Comparison of ENCODE assay signal across 8 cellular contexts in the genomic region with DNA sequence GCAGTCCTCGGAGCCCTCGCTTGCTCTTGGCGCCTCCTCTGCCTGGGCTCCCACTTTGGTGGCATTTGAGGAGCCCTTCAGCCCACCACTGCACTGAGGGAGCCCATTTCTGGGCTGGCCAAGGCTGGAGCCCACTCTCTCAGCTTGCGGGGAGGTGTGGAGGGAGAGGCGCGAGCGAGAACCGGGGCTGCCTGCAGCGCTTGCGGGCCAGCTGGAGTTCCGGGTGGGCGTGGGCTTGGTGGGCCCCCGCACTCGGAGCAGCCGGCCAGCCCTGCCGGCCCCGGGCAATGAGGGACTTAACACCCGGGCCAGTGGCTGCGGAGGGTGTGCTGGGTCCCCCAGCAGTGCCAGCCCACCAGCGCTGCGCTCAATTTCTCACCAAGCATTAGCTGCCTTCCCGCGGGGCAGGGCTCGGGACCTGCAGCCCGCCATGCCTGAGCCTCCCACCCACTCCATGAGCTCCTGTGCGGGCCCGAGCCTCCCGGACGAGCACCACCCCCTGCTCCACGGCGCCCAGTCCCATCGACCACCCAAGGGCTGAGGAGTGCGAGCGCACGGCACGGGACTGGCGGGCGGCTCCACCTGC.
DNase-seq lines count a peak whose midpoint lies in the region; ATAC-seq, FAIRE-seq and TF ChIP-seq lines count a peak whose summit lies in the region.
"Not testable (repeated sequence)": the region's sequence is repeated elsewhere in the genome, so short reads cannot be mapped to it uniquely, and the experiment has no call there.

No MANE protein-coding gene starts in this region.

- H3K56ac ChIP-seq in H1 (replicated peaks; ENCODE audit: insufficient read length, low read depth, low read length), result not testable (repeated sequence)

- H3K27ac Mint-ChIP-seq in CD14-positive monocyte; GM23338; chondrocyte (ENCODE audit: unreplicated experiment): not testable (repeated sequence)

- H3K4me1 Mint-ChIP-seq in CD14-positive monocyte; GM23338; chondrocyte (ENCODE audit: low read depth): not testable (repeated sequence)

- 84% methylated on average over 7 of the region's 38 CpGs; no CpG with 5 or more reads in 1 of the 2 experiments for WGBS in H1 (ENCODE audit: extremely low coverage in 1 of 2, insufficient coverage in 1 of 2, insufficient read length in 1 of 2, insufficient replicate concordance in 2 of 2, low coverage in 1 of 2, low lambda C conversion rate in 2 of 2, missing lambda C conversion rate in 1 of 2), 2 experiments
- WGBS in testis, 2 donors, result 73 to 84% methylated on average over 3 to 37 of the region's 38 CpGs

- not testable (repeated sequence) for H3K4me1 ChIP-seq in GM23338 (ENCODE audit: insufficient read depth); H1 (replicated peaks in 1 of 4; ENCODE audit: control insufficient read depth in 3 of 4, insufficient read depth in 4 of 4, low read length in 3 of 4); kidney (ENCODE audit: control insufficient read depth in 1 of 2, insufficient read depth in 1 of 2, low read depth in 1 of 2, low read length in 2 of 2); testis; upper lobe of right lung

- intact Hi-C loops in CD14-positive monocyte (cut with micrococcal nuclease); kidney (cut with DNase I); testis (cut with DNase I; ENCODE audit: low total_unique reads); upper lobe of right lung (cut with DNase I): not testable (repeated sequence)

- TF ChIP-seq EP300 in H1 (IDR thresholded peaks at IDR 0.05; ENCODE audit: borderline replicate concordance in 1 of 2, low read depth in 2 of 2, low read length in 2 of 2), result not testable (repeated sequence)

- H3K79me2 ChIP-seq in GM23338 (replicated peaks; ENCODE audit: insufficient read depth); H1 (ENCODE audit: control insufficient read depth in 1 of 2, insufficient read depth in 2 of 2, low read length in 2 of 2): not testable (repeated sequence)

- not testable (repeated sequence) for H3K23me2 ChIP-seq in H1 (ENCODE audit: low read depth, low read length)

- peak overlapping the region; percentile 51; the same call in 1 of the 2 replicates for H4K8ac ChIP-seq in H1 (ENCODE audit: extremely low read depth, insufficient read depth, low read length)

- H2BK15ac ChIP-seq in H1 (ENCODE audit: low read length), result not testable (repeated sequence)

- H2AFZ ChIP-seq in GM23338, result peak overlapping the region; percentile 9; the same call in 1 of the 2 replicates
- not testable (repeated sequence) for H2AFZ ChIP-seq in H1 (ENCODE audit: low read length)

- not testable (repeated sequence) for ATAC-seq in GM23338, upper lobe of right lung

- H3K36me3 ChIP-seq in GM23338 (ENCODE audit: insufficient read depth); H1 (ENCODE audit: control insufficient read depth in 2 of 4, insufficient read depth in 4 of 4, low read length in 3 of 4); kidney (ENCODE audit: control insufficient read depth in 1 of 2, insufficient read depth in 2 of 2, low read length in 2 of 2); testis (ENCODE audit: low read depth, missing control alignments); upper lobe of right lung: not testable (repeated sequence)

- H3K9me2 ChIP-seq in GM23338 (ENCODE audit: insufficient read depth), result not testable (repeated sequence)

- H3K27me3 ChIP-seq in GM23338 (ENCODE audit: insufficient read depth); H1 (replicated peaks in 1 of 4; ENCODE audit: control insufficient read depth in 3 of 4, extremely low read depth in 1 of 4, insufficient read depth in 3 of 4, low read length in 3 of 4); testis; upper lobe of right lung: not testable (repeated sequence)

- not testable (repeated sequence) for H3K14ac ChIP-seq in H1 (ENCODE audit: insufficient read length)

- not testable (repeated sequence) for H3K18ac ChIP-seq in H1 (ENCODE audit: extremely low read depth, low read length)

- H3F3A ChIP-seq in GM23338 (replicated peaks; ENCODE audit: low read depth), result not testable (repeated sequence)

- not testable (repeated sequence) for H2BK20ac ChIP-seq in H1 (ENCODE audit: low read length)

- H3K9me3 Mint-ChIP-seq in CD14-positive monocyte (peaks cover 10 to 26% (median 15%) of the 10 kb centered on the region in 7 donors), GM23338 (peaks cover 10% of the 10 kb centered on the region)
- H3K9me3 Mint-ChIP-seq in chondrocyte (ENCODE audit: low read depth), result not testable (repeated sequence)

- not testable (repeated sequence) for H3K4me3 Mint-ChIP-seq in CD14-positive monocyte; GM23338; chondrocyte (ENCODE audit: unreplicated experiment)

- H2AK5ac ChIP-seq in H1 (ENCODE audit: low read depth, low read length), result not testable (repeated sequence)

- H2BK120ac ChIP-seq in H1 (replicated peaks; ENCODE audit: low read depth, low read length), result not testable (repeated sequence)

- not testable (repeated sequence) for H3K27me3 Mint-ChIP-seq in CD14-positive monocyte (ENCODE audit: low read depth in 3 of 3); GM23338 (ENCODE audit: insufficient read depth, low read depth, poor library complexity); chondrocyte (ENCODE audit: low read depth)

- H3K79me1 ChIP-seq in H1 (ENCODE audit: low read depth, low read length), result not testable (repeated sequence)

- TF ChIP-seq POLR2A in H1 (IDR thresholded peaks at IDR 0.05; ENCODE audit: control extremely low read depth in 1 of 2, low read depth in 2 of 2, low read length in 2 of 2); testis (IDR thresholded peaks at IDR 0.05): not testable (repeated sequence)

- not testable (repeated sequence) for H3K36me3 Mint-ChIP-seq in CD14-positive monocyte; GM23338 (ENCODE audit: low read depth); chondrocyte (ENCODE audit: low read depth)

- not testable (repeated sequence) for TF ChIP-seq RAD21 in H1 (IDR thresholded peaks at IDR 0.05 in 1 of 2, conservative IDR thresholded peaks at IDR 0.05 in 1 of 2; ENCODE audit: low read depth in 2 of 2, low read length in 2 of 2)

- H2BK5ac ChIP-seq in H1 (ENCODE audit: low read depth, low read length), result not testable (repeated sequence)

- not testable (repeated sequence) for H3K9ac ChIP-seq in H1 (replicated peaks in 1 of 4; ENCODE audit: extremely low read depth in 1 of 4, low read depth in 3 of 4, low read length in 3 of 4); kidney (ENCODE audit: low read length in 2 of 2)

- POLR2A ChIA-PET in H1 (lab: Charles Lee; ENCODE audit: partially characterized antibody), result not testable (repeated sequence)

- not testable (repeated sequence) for H3K27ac ChIP-seq in GM23338 (ENCODE audit: low read depth); H1 (ENCODE audit: low read depth, low read length); kidney (ENCODE audit: low read depth in 2 of 2, low read length in 2 of 2); testis; upper lobe of right lung

- TF ChIP-seq CTCF in CD14-positive monocyte (IDR thresholded peaks at IDR 0.05); GM23338 (conservative IDR thresholded peaks at IDR 0.05; ENCODE audit: low read depth in 2 of 2); chondrocyte (IDR thresholded peaks at IDR 0.05); H1 (IDR thresholded peaks at IDR 0.05; ENCODE audit: control extremely low read depth in 1 of 3, insufficient read depth in 1 of 3, low read depth in 1 of 3, low read length in 3 of 3); kidney (IDR thresholded peaks at IDR 0.05; ENCODE audit: borderline replicate concordance, extremely low read depth, insufficient read depth); testis (IDR thresholded peaks at IDR 0.05); upper lobe of right lung (IDR thresholded peaks at IDR 0.05): not testable (repeated sequence)

- CTCF ChIA-PET in H1 (lab: Charles Lee; ENCODE audit: partially characterized antibody), result interaction anchor here (0.6 kb wide), 1 partner anchor 684 kb away, joined by 3 read pairs; no protein-coding TSS in a partner anchor

- H4K20me1 ChIP-seq in GM23338 (replicated peaks; ENCODE audit: insufficient read depth); H1 (replicated peaks in 1 of 2; ENCODE audit: control insufficient read depth in 1 of 2, insufficient read depth in 2 of 2, low read length in 2 of 2): not testable (repeated sequence)

- not testable (repeated sequence) for FAIRE-seq in H1 (lab: Jason Lieb, UNC); kidney (lab: Jason Lieb, UNC)

- H3K23ac ChIP-seq in H1 (ENCODE audit: insufficient read length), result not testable (repeated sequence)

- peak; percentile 29 for DNase-seq in CD14-positive monocyte (ENCODE audit: low spot score)
- not testable (repeated sequence) for DNase-seq in GM23338 (ENCODE audit: low spot score); H1 (ENCODE audit: low read depth in 1 of 2, low spot score in 2 of 2); testis
- DNase-seq in chondrocyte (ENCODE audit: low spot score), result peak; percentile 76
- peak; percentile 59 for DNase-seq in kidney
- DNase-seq in mesenteric fat pad (ENCODE audit: low spot score), result peak; percentile 85
- peak; percentile 48 for DNase-seq in upper lobe of right lung

- H3K4me3 ChIP-seq in GM23338; H1 (ENCODE audit: extremely low read depth in 1 of 4, insufficient read depth in 2 of 4, low read depth in 3 of 4, low read length in 4 of 4); upper lobe of right lung: not testable (repeated sequence)
- H3K4me3 ChIP-seq in kidney (ENCODE audit: low read length in 2 of 2), result peak overlapping the region in 1 of 2 donors; percentile 25
- H3K4me3 ChIP-seq in testis, result peak overlapping the region; percentile 4 to 50

- not testable (repeated sequence) for H3K4ac ChIP-seq in H1 (replicated peaks; ENCODE audit: insufficient read length, low read depth, low read length)

- H4K5ac ChIP-seq in H1 (ENCODE audit: insufficient read length, low read depth, low read length), result not testable (repeated sequence)

- not testable (repeated sequence) for H3K9me3 ChIP-seq in H1 (ENCODE audit: insufficient read depth in 2 of 2, low read depth in 1 of 2, low read length in 1 of 2); kidney (ENCODE audit: control insufficient read depth in 1 of 2, low read length in 2 of 2); testis; upper lobe of right lung

- not testable (repeated sequence) for H2BK12ac ChIP-seq in H1 (ENCODE audit: low read depth, low read length)

- H3K4me2 ChIP-seq in GM23338; H1 (ENCODE audit: insufficient read depth in 1 of 2, low read depth in 2 of 2, low read length in 2 of 2): not testable (repeated sequence)

- not testable (repeated sequence) for H4K91ac ChIP-seq in H1 (replicated peaks; ENCODE audit: insufficient read length, low read length)
